1 cellular context compared by ENCODE assay signal in the genomic region with DNA sequence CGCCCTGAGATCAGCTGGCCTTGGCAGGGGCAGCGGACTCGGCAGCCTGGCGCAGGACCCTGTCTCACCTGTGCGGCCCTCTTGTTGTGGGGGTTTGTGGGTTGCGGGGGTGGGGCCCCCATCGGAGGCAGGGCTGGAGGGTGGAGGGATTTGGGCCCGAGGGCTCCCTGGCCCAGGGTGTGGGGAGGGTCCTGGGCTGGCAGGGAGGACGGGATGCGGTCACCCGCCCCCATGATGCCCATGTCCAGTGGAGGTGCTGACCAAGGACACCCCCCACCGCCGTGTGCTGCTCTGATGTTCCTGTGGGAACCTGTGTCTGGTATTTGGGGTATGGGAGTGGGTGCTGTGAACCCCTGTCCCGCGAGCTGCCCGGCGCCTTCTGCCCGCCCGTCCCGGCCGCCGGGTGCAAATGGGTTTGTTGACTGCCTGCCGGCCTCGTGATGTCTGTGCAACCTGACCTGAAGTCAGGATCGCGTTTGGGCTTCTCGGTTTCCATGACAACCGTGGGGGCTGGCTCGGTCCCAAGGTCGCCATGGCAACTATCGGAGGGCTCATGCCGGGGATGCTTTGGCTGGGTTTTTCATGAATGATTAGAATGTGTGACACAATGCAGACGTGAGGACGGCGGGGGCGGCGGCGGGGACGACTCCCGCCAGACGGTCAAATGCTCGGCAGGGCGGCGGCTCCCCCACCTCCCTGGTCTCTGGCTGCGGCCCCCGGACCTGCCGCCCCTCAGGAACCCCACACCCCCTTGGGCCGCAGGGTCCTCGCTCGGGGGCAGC.
TF ChIP-seq lines count a peak whose summit lies in the region.

No MANE protein-coding gene starts in this region.

TF ChIP-seq in K562, 482 proteins besides CTCF, POLR2A, EP300 and RAD21 (continued from another document and continues in another):
- TF ChIP-seq, protein P1, sequence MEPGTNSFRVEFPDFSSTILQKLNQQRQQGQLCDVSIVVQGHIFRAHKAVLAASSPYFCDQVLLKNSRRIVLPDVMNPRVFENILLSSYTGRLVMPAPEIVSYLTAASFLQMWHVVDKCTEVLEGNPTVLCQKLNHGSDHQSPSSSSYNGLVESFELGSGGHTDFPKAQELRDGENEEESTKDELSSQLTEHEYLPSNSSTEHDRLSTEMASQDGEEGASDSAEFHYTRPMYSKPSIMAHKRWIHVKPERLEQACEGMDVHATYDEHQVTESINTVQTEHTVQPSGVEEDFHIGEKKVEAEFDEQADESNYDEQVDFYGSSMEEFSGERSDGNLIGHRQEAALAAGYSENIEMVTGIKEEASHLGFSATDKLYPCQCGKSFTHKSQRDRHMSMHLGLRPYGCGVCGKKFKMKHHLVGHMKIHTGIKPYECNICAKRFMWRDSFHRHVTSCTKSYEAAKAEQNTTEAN (CRISPR knock-in tag; IDR thresholded peaks at IDR 0.05) = no peak
- TF ChIP-seq POLR2G (IDR thresholded peaks at IDR 0.05; ENCODE audit: low read depth, low read length) (peak; percentile 32), RBFOX2 (IDR thresholded peaks at IDR 0.05; ENCODE audit: low read depth, low read length) (peak; percentile 34; the same call in 1 of the 2 replicates), CBX1 (IDR thresholded peaks at IDR 0.05; ENCODE audit: low read depth) (no peak), USF1 (CRISPR knock-in tag; IDR thresholded peaks at IDR 0.05) (peak; percentile 72), FOS (IDR thresholded peaks at IDR 0.05; ENCODE audit: extremely low read depth, insufficient read length) (no peak), AFF4 (CRISPR knock-in tag; IDR thresholded peaks at IDR 0.05) (peak; percentile 53; the same call in 1 of the 2 replicates), ARHGAP35 (IDR thresholded peaks at IDR 0.05; ENCODE audit: partially characterized antibody) (peak; percentile 28), NEUROD1 (IDR thresholded peaks at IDR 0.05; ENCODE audit: borderline replicate concordance, low read depth, low read length, partially characterized antibody) (peak; percentile 93), ESRRA (IDR thresholded peaks at IDR 0.05; ENCODE audit: borderline replicate concordance, low read depth) (no peak), SMARCA4 (IDR thresholded peaks at IDR 0.05) (peak; percentile 34; the same call in 1 of the 2 replicates), RBM15 (IDR thresholded peaks at IDR 0.05; ENCODE audit: insufficient read depth, low read length) (no peak), DACH1 (IDR thresholded peaks at IDR 0.05; ENCODE audit: partially characterized antibody) (peak; percentile 49), MYC (IDR thresholded peaks at IDR 0.05; ENCODE audit: low read depth, low read length) (peak; percentile 55), MYC (CRISPR knock-in tag; IDR thresholded peaks at IDR 0.05; ENCODE audit: borderline replicate concordance, low read depth) (no peak), MCM5 (IDR thresholded peaks at IDR 0.05; ENCODE audit: low read depth) (no peak), DPF2 (IDR thresholded peaks at IDR 0.05) (peak; percentile 67; the same call in 1 of the 2 replicates), BCL6 (CRISPR knock-in tag; IDR thresholded peaks at IDR 0.05) (no peak), ZNF57 (CRISPR knock-in tag; IDR thresholded peaks at IDR 0.05) (no peak), ARID1B (IDR thresholded peaks at IDR 0.05) (peak; percentile 77), HDAC3 (IDR thresholded peaks at IDR 0.05; ENCODE audit: borderline replicate concordance, partially characterized antibody) (peak; percentile 78), NFIC (IDR thresholded peaks at IDR 0.05) (peak; percentile 99), NFYB (IDR thresholded peaks at IDR 0.05; ENCODE audit: extremely low read depth, insufficient read length) (no peak), YY1 (IDR thresholded peaks at IDR 0.05; ENCODE audit: borderline replicate concordance in 1 of 3, control insufficient read depth in 1 of 3, extremely low read depth in 1 of 3, insufficient read depth in 3 of 3, insufficient read length in 1 of 3, insufficient replicate concordance in 2 of 3, low read depth in 1 of 3, low read length in 2 of 3) (peak in 1 of 3 experiments; percentile 12), VEZF1 (CRISPR knock-in tag; IDR thresholded peaks at IDR 0.05) (peak; percentile 77), CCNT2 (IDR thresholded peaks at IDR 0.05; ENCODE audit: borderline replicate concordance, extremely low read depth, insufficient read length, low read depth, low read length) (peak; percentile 84), KLF13 (tag; IDR thresholded peaks at IDR 0.05; ENCODE audit: borderline replicate concordance, low read depth) (no peak), ZNF740 (CRISPR knock-in tag; IDR thresholded peaks at IDR 0.05) (peak; percentile 55; the same call in 1 of the 2 replicates), ZNF740 (tag; IDR thresholded peaks at IDR 0.05) (no peak), MITF (IDR thresholded peaks at IDR 0.05) (peak; percentile 70), MAFK (IDR thresholded peaks at IDR 0.05; ENCODE audit: low read length) (no peak), XRCC5 (IDR thresholded peaks at IDR 0.05; ENCODE audit: low read depth, low read length) (0 out of 2 replicates have a peak, but pooled peaks have one; percentile 43), RBM14 (IDR thresholded peaks at IDR 0.05; ENCODE audit: borderline replicate concordance, insufficient read depth, low read depth, low read length) (no peak), ATF4 (CRISPR knock-in tag; IDR thresholded peaks at IDR 0.05) (no peak)
- TF ChIP-seq, protein P2, sequence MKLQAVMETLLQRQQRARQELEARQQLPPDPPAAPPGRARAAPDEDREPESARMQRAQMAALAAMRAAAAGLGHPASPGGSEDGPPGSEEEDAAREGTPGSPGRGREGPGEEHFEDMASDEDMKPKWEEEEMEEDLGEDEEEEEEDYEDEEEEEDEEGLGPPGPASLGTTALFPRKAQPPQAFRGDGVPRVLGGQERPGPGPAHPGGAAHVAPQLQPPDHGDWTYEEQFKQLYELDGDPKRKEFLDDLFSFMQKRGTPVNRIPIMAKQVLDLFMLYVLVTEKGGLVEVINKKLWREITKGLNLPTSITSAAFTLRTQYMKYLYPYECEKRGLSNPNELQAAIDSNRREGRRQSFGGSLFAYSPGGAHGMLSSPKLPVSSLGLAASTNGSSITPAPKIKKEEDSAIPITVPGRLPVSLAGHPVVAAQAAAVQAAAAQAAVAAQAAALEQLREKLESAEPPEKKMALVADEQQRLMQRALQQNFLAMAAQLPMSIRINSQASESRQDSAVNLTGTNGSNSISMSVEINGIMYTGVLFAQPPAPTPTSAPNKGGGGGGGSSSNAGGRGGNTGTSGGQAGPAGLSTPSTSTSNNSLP (IDR thresholded peaks at IDR 0.05; ENCODE audit: borderline replicate concordance, low read depth, low read length) = peak; percentile 86; the same call in 1 of the 2 replicates
- TF ChIP-seq, protein P3, sequence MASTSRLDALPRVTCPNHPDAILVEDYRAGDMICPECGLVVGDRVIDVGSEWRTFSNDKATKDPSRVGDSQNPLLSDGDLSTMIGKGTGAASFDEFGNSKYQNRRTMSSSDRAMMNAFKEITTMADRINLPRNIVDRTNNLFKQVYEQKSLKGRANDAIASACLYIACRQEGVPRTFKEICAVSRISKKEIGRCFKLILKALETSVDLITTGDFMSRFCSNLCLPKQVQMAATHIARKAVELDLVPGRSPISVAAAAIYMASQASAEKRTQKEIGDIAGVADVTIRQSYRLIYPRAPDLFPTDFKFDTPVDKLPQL (IDR thresholded peaks at IDR 0.05; ENCODE audit: extremely low read depth, insufficient read length) = no peak
- TF ChIP-seq, protein P4, sequence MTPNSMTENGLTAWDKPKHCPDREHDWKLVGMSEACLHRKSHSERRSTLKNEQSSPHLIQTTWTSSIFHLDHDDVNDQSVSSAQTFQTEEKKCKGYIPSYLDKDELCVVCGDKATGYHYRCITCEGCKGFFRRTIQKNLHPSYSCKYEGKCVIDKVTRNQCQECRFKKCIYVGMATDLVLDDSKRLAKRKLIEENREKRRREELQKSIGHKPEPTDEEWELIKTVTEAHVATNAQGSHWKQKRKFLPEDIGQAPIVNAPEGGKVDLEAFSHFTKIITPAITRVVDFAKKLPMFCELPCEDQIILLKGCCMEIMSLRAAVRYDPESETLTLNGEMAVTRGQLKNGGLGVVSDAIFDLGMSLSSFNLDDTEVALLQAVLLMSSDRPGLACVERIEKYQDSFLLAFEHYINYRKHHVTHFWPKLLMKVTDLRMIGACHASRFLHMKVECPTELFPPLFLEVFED (CRISPR knock-in tag; conservative IDR thresholded peaks at IDR 0.05) = no peak
- TF ChIP-seq, protein P5, sequence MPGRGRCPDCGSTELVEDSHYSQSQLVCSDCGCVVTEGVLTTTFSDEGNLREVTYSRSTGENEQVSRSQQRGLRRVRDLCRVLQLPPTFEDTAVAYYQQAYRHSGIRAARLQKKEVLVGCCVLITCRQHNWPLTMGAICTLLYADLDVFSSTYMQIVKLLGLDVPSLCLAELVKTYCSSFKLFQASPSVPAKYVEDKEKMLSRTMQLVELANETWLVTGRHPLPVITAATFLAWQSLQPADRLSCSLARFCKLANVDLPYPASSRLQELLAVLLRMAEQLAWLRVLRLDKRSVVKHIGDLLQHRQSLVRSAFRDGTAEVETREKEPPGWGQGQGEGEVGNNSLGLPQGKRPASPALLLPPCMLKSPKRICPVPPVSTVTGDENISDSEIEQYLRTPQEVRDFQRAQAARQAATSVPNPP (IDR thresholded peaks at IDR 0.05; ENCODE audit: borderline replicate concordance, insufficient read depth, insufficient read length) = no peak
- TF ChIP-seq, protein P6, sequence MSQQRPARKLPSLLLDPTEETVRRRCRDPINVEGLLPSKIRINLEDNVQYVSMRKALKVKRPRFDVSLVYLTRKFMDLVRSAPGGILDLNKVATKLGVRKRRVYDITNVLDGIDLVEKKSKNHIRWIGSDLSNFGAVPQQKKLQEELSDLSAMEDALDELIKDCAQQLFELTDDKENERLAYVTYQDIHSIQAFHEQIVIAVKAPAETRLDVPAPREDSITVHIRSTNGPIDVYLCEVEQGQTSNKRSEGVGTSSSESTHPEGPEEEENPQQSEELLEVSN (IDR thresholded peaks at IDR 0.05; ENCODE audit: borderline replicate concordance in 1 of 2, extremely low read depth in 1 of 2, insufficient read depth in 1 of 2, insufficient read length in 1 of 2, low read depth in 1 of 2, low read length in 1 of 2, poor library complexity in 1 of 2, severe bottlenecking in 1 of 2) = peak in 1 of 2 experiments; percentile 30
